In genomic region chr18:26167592-26167991, GRCh38 we compare ENCODE assay signal across 14 cellular contexts. TPM values are rescaled to one million over a fixed set of nuclear protein-coding genes. Genes with fewer than 3 reads are reported as not detected.
DNase-seq lines count a peak whose midpoint lies in the region; ATAC-seq, FAIRE-seq and TF ChIP-seq lines count a peak whose summit lies in the region.
"Not testable (repeated sequence)": the region's sequence is repeated elsewhere in the genome, so short reads cannot be mapped to it uniquely, and the experiment has no call there.
"Had no signal": no experiment of that assay in that cellular context is flagged by ENCODE, and none has a peak within 500 bp of the region (broad histone marks: within the 10 kb centered on the region; RNA-seq: fewer than 3 reads in every experiment).

No MANE protein-coding gene starts in this region.

- RAD21 ChIA-PET in GM12878 (lab: Charles Lee; ENCODE audit: unreplicated experiment) = interaction anchor here (0.7 to 1.6 kb wide), 7 partner anchors 9 to 79 kb away, joined by 3 to 10 read pairs (median 3); no protein-coding TSS in a partner anchor

- peak; percentile 88 for DNase-seq in GM12865 (ENCODE audit: low read depth)
- DNase-seq in GM12878 (ENCODE audit: low read depth, low spot score) = peak; percentile 61

- ATAC-seq in GM18909 (IDR thresholded peaks at IDR 0.05; ENCODE audit: poor library complexity, unreplicated experiment) (peak; percentile 91), GM21367 (IDR thresholded peaks at IDR 0.05; ENCODE audit: unreplicated experiment) (peak; percentile 67), HG02571 (IDR thresholded peaks at IDR 0.05; ENCODE audit: unreplicated experiment) (peak; percentile 73), HG02981 (IDR thresholded peaks at IDR 0.05; ENCODE audit: unreplicated experiment) (peak; percentile 81), HG03378 (IDR thresholded peaks at IDR 0.05; ENCODE audit: unreplicated experiment) (peak; percentile 91), GM12878 (peak; percentile 98)

- FAIRE-seq in GM12878 (lab: Jason Lieb, UNC) = not testable (repeated sequence)

- H3K9ac ChIP-seq in Loucy (ENCODE audit: low read depth, low read length, poor library complexity, severe bottlenecking) = peak overlapping the region; percentile 55
- not testable (repeated sequence) for H3K9ac ChIP-seq in GM12878 (ENCODE audit: control insufficient read depth, insufficient read depth, low read length)

- H2AFZ ChIP-seq in Loucy (ENCODE audit: low read length) (peak overlapping the region; percentile 76; the same call in 1 of the 2 replicates), GM12878 (ENCODE audit: control insufficient read depth, low read depth, low read length) (peak overlapping the region; percentile 54)

- not testable (repeated sequence) for H3K9me3 ChIP-seq in Loucy (ENCODE audit: insufficient read depth, low read depth, low read length); GM12878 (replicated peaks; ENCODE audit: control insufficient read depth, insufficient read depth, low read length)

- H3K79me2 ChIP-seq in Loucy (ENCODE audit: insufficient read depth, low read length); GM12878 (ENCODE audit: control insufficient read depth, insufficient read depth, low read length): not testable (repeated sequence)

- not testable (repeated sequence) for H3K4me3 ChIP-seq in GM12865 (ENCODE audit: low read depth, low read length); GM12878
- peak overlapping the region; percentile 56 for H3K4me3 ChIP-seq in Loucy (ENCODE audit: low read length, poor library complexity, severe bottlenecking)

- not testable (repeated sequence) for TF ChIP-seq POLR2A in GM12878 (IDR thresholded peaks at IDR 0.05; ENCODE audit: low read depth, low read length)

- not testable (repeated sequence) for H3F3A ChIP-seq in Loucy (ENCODE audit: low read depth)

- H3K4me1 ChIP-seq in Loucy (ENCODE audit: insufficient read depth, low read length, poor library complexity, severe bottlenecking) = peaks cover 18% of the 10 kb centered on the region
- not testable (repeated sequence) for H3K4me1 ChIP-seq in GM12878 (ENCODE audit: control insufficient read depth, insufficient read depth, low read length)

- H3K4me2 ChIP-seq in Loucy (ENCODE audit: low read depth, low read length, poor library complexity, severe bottlenecking) = peak overlapping the region; percentile 74
- not testable (repeated sequence) for H3K4me2 ChIP-seq in GM12878 (ENCODE audit: control insufficient read depth, insufficient read depth)

- POLR2A ChIA-PET in GM12878 (lab: Charles Lee) = interaction anchor here (0.6 to 1.1 kb wide), 6 partner anchors 9 to 102 kb away, joined by 3 to 5 read pairs (median 3); no protein-coding TSS in a partner anchor

- not testable (repeated sequence) for H3K36me3 ChIP-seq in Loucy (ENCODE audit: insufficient read depth, low read length); GM12878 (ENCODE audit: control insufficient read depth in 2 of 2, insufficient read depth in 2 of 2, low read length in 1 of 2)

- not testable (repeated sequence) for H3K9me2 ChIP-seq in Loucy (replicated peaks; ENCODE audit: low read depth, low read length)

- peak; percentile 42 to 51; a peak in 1 of 4 replicates for TF ChIP-seq EP300 in GM12878 (IDR thresholded peaks at IDR 0.05; ENCODE audit: borderline replicate concordance in 1 of 2, control insufficient read depth in 1 of 2, low read depth in 2 of 2, low read length in 2 of 2)

- TF ChIP-seq CTCF in GM12865 (IDR thresholded peaks at IDR 0.05; ENCODE audit: insufficient read depth, low read depth, low read length, missing control alignments); Loucy (conservative IDR thresholded peaks at IDR 0.05; ENCODE audit: low read length); GM12878 (IDR thresholded peaks at IDR 0.05 in 2 of 3, conservative IDR thresholded peaks at IDR 0.05 in 1 of 3; ENCODE audit: control insufficient read depth in 2 of 3, extremely low read depth in 1 of 3, insufficient read depth in 1 of 3, low read depth in 3 of 3, low read length in 3 of 3): not testable (repeated sequence)

- 30% methylated on average over 1 of the region's 1 CpG for WGBS in GM12878 (ENCODE audit: insufficient coverage, insufficient replicate concordance, low lambda C conversion rate, missing lambda C conversion rate)

- SMC1A ChIA-PET in GM12878 (lab: Charles Lee; ENCODE audit: uncharacterized antibody, unreplicated experiment) = interaction anchor here (0.6 to 2.7 kb wide), 13 partner anchors 9 to 1018 kb away, joined by 3 to 26 read pairs (median 4); no protein-coding TSS in a partner anchor

- intact Hi-C loops in GM12878 (cut with micrococcal nuclease; ENCODE audit: unreplicated experiment) = not testable (repeated sequence)

- H3K27ac ChIP-seq in GM12878 (ENCODE audit: control insufficient read depth, insufficient read depth) = not testable (repeated sequence)

- not testable (repeated sequence) for H4K20me1 ChIP-seq in Loucy (ENCODE audit: insufficient read depth, low read length, poor library complexity, severe bottlenecking); GM12878 (ENCODE audit: control insufficient read depth, insufficient read depth)

- not testable (repeated sequence) for TF ChIP-seq RAD21 in GM12878 (IDR thresholded peaks at IDR 0.05; ENCODE audit: insufficient read depth, low read depth, low read length)

- BruUV-seq in GM12878 (replicated peaks; lab: Mats Ljungman, UMichigan) = not testable (repeated sequence)

- in situ Hi-C loops in GM12878 (cut with MboI) = not testable (repeated sequence)

- CTCF ChIA-PET in GM12878 (lab: Yijun Ruan, JAX) = interaction anchor here (0.6 to 2.0 kb wide), 5 partner anchors 10 to 94 kb away, joined by 3 to 6 read pairs (median 3); no protein-coding TSS in a partner anchor

- not testable (repeated sequence) for H3K27me3 ChIP-seq in Loucy (ENCODE audit: insufficient read depth, low read length, poor library complexity, severe bottlenecking); GM12878 (replicated peaks in 1 of 2; ENCODE audit: control insufficient read depth in 2 of 2, insufficient read depth in 2 of 2, low read length in 1 of 2)

TF ChIP-seq in GM12878, 131 proteins besides CTCF, POLR2A, EP300 and RAD21 (continues in another document):
- peak; percentile 85 for TF ChIP-seq RAD51 (IDR thresholded peaks at IDR 0.05)
- peak; percentile 65 for TF ChIP-seq DPF2 (IDR thresholded peaks at IDR 0.05)
- peak; percentile 74 to 80; a peak in 3 of 4 replicates for TF ChIP-seq IKZF2 (IDR thresholded peaks at IDR 0.05)
- peak; percentile 58 for TF ChIP-seq IKZF1 (conservative IDR thresholded peaks at IDR 0.05)
- TF ChIP-seq YY1 (IDR thresholded peaks at IDR 0.05; ENCODE audit: low read depth, low read length) = 0 out of 2 replicates have a peak, but pooled peaks have one; percentile 20
- peak; percentile 84 for TF ChIP-seq RUNX3 (IDR thresholded peaks at IDR 0.05; ENCODE audit: low read length)
- peak; percentile 78 for TF ChIP-seq RELB (IDR thresholded peaks at IDR 0.05; ENCODE audit: low read depth)
- TF ChIP-seq MEF2B (IDR thresholded peaks at IDR 0.05; ENCODE audit: partially characterized antibody, poor library complexity, severe bottlenecking) = peak; percentile 67

RNA-seq across cellular contexts. Expression of gene PSMA8, which starts 33.9 kb away (rescaled TPM):
- not detected in 2 replicates for total RNA-seq in GM12878 (2013; cell fraction: nucleolus; rRNA removed)
- total RNA-seq in GM12878 (2014; rRNA removed) (not detected in 2 replicates), GM12878 (2014; rRNA removed; fragmentation: Illumina TruSeq; extraction: Trizol) (not detected in 2 replicates), GM12878 (2021) (not detected in 2 replicates)
- polyA plus RNA-seq in GM12878 (2011; ENCODE audit: low read depth) = not detected
- polyA plus RNA-seq in GM12878 (2011; rRNA removed) (0.13 and 0.15 TPM in 2 replicates), GM12878 (2014; fragmentation: Illumina TruSeq; extraction: Trizol) (0.07 TPM in 1 of 2 replicates, not detected in the other), GM12878 (2014; fragmentation: Nextera tagmentation; extraction: Ambion mirVana) (under 1 TPM; 0.07 to 0.11 TPM), GM12878 (2014; rRNA removed) (not detected in 2 replicates), GM12878 (2016; fragmentation: Nextera tagmentation; extraction: Ambion mirVana) (not detected)
- not detected in 2 replicates for polyA plus RNA-seq in GM12878 (2011; cell fraction: cytosol; rRNA removed)
- polyA plus RNA-seq in GM12878 (2011; cell fraction: nucleus; rRNA removed) = not detected in 2 replicates
- 0.16 TPM in 1 of 2 replicates, not detected in the other for polyA plus RNA-seq in GM12878 (2012)
- not detected in 2 replicates for polyA minus RNA-seq in GM12878 (2011; rRNA and poly(A)+ RNA removed)
- not detected in 2 replicates for polyA minus RNA-seq in GM12878 (2011; cell fraction: cytosol; rRNA and poly(A)+ RNA removed)
- polyA minus RNA-seq in GM12878 (2011; cell fraction: nucleus; rRNA and poly(A)+ RNA removed) = not detected in 2 replicates
- total RNA-seq: A673, bronchial epithelial cell, Calu3, sigmoid colon, thoracic aorta had no signal
- polyA plus RNA-seq: neural cell had no signal

RNA-seq across cellular contexts. Expression of gene TAF4B, which starts 58.7 kb away (rescaled TPM):
- total RNA-seq in GM12878 (2013; cell fraction: nucleolus; rRNA removed) = 88.3 and 97.5 TPM in 2 replicates
- total RNA-seq in GM12878 (2014; rRNA removed) (13.8 and 15.2 TPM in 2 replicates), GM12878 (2014; rRNA removed; fragmentation: Illumina TruSeq; extraction: Trizol) (15.0 and 15.7 TPM in 2 replicates), GM12878 (2021) (11.4 and 12.3 TPM in 2 replicates)
- polyA plus RNA-seq in GM12878 (2011; ENCODE audit: low read depth) = 4.5 TPM
- polyA plus RNA-seq in GM12878 (2011; rRNA removed) (14.3 and 18.5 TPM in 2 replicates), GM12878 (2014; fragmentation: Illumina TruSeq; extraction: Trizol) (12.8 and 16.6 TPM in 2 replicates), GM12878 (2014; fragmentation: Nextera tagmentation; extraction: Ambion mirVana) (1 to 10 TPM; 2.3 to 4.4 TPM), GM12878 (2014; rRNA removed) (7.7 and 8.4 TPM in 2 replicates), GM12878 (2016; fragmentation: Nextera tagmentation; extraction: Ambion mirVana) (10 to 100 TPM; 12.0 TPM)
- polyA plus RNA-seq in GM12878 (2011; cell fraction: cytosol; rRNA removed) = 7.7 and 8.4 TPM in 2 replicates
- polyA plus RNA-seq in GM12878 (2011; cell fraction: nucleus; rRNA removed) = 8.8 and 10.4 TPM in 2 replicates
- polyA plus RNA-seq in GM12878 (2012) = 6.9 and 8.5 TPM in 2 replicates
- 22.3 TPM in 2 replicates for polyA minus RNA-seq in GM12878 (2011; rRNA and poly(A)+ RNA removed)
- polyA minus RNA-seq in GM12878 (2011; cell fraction: cytosol; rRNA and poly(A)+ RNA removed) = 7.5 TPM in 2 replicates
- polyA minus RNA-seq in GM12878 (2011; cell fraction: nucleus; rRNA and poly(A)+ RNA removed) = 23.8 and 36.5 TPM in 2 replicates
